ENCODE assay signal across 6 cellular contexts in genomic region chr13:106963151-106963550, GRCh38.
"Had no signal": no experiment of that assay in that cellular context is flagged by ENCODE, and none has a peak within 500 bp of the region (broad histone marks: within the 10 kb centered on the region; RNA-seq: fewer than 3 reads in every experiment).

No MANE protein-coding gene starts in this region.

- FAIRE-seq: H1, HTR-8/SVneo, K562 had no signal

- H3K4me1 Mint-ChIP-seq: GM23338, H9 had no signal

- H3K4me2 ChIP-seq: GM23338 had no signal

- H3K4me3 ChIP-seq: GM23338, K562 had no signal

- DNase-seq: H9, HCEC 1CT had no signal

- H3K4me3 Mint-ChIP-seq: GM23338, H9 had no signal

- H3K9me3 Mint-ChIP-seq: GM23338, H9 had no signal

- H2AFZ ChIP-seq: GM23338 had no signal

- H3K27ac Mint-ChIP-seq: GM23338, H9 had no signal
